ENCODE assay signal across 20 cellular contexts in genomic region chr2:113967272-113967671, GRCh38.
DNase-seq lines count a peak whose midpoint lies in the region; ATAC-seq, FAIRE-seq and TF ChIP-seq lines count a peak whose summit lies in the region.
"Had no signal": no experiment of that assay in that cellular context is flagged by ENCODE, and none has a peak within 500 bp of the region (broad histone marks: within the 10 kb centered on the region; RNA-seq: fewer than 3 reads in every experiment).

No MANE protein-coding gene starts in this region.

- TF ChIP-seq CTCF in GM12878 (IDR thresholded peaks at IDR 0.05 in 2 of 3, conservative IDR thresholded peaks at IDR 0.05 in 1 of 3; ENCODE audit: control insufficient read depth in 2 of 3, extremely low read depth in 1 of 3, insufficient read depth in 1 of 3, low read depth in 3 of 3, low read length in 3 of 3) (no peak), natural killer cell (IDR thresholded peaks at IDR 0.05) (no peak), MCF 10A (IDR thresholded peaks at IDR 0.05; ENCODE audit: unreplicated experiment) (no peak)

- TF ChIP-seq EP300 in GM12878 (IDR thresholded peaks at IDR 0.05; ENCODE audit: borderline replicate concordance in 1 of 2, control insufficient read depth in 1 of 2, low read depth in 2 of 2, low read length in 2 of 2) = no peak

- DNase-seq in activated CD8-positive, alpha-beta memory T cell treated with anti-CD3 and anti-CD28 coated beads, Interleukin-2, amount 10 ng/mL, durations not matched to agents 7 days and 5 days = no peak
- no peak for DNase-seq in activated CD8-positive, alpha-beta memory T cell treated with anti-CD3 and anti-CD28 coated beads, Interleukin-2, amount 50 U/mL, for 4 hours
- DNase-seq in GM12878 (ENCODE audit: low read depth, low spot score) (no peak), natural killer cell (no peak), MCF 10A (ENCODE audit: unreplicated experiment) (no peak)
- DNase-seq: CD4-positive, CD25-positive, alpha-beta regulatory T cell; foreskin keratinocyte; hypothalamus; KBM-7; mammary epithelial cell; NCI-H2029; NCI-H524 treated with DMSO at 0.1 percent for 48 hours; stimulated activated CD8-positive, alpha-beta memory T cell treated with anti-CD3 and anti-CD28 coated beads, Interleukin-4, amount 100 ng/mL, for 48 hours; testis had no signal

- RAD21 ChIA-PET in GM12878 (lab: Charles Lee; ENCODE audit: unreplicated experiment) = interaction anchor here (2.0 to 2.1 kb wide), 2 partner anchors 71 to 74 kb away, joined by 8 read pairs; no protein-coding TSS in a partner anchor

- H3K9ac ChIP-seq in GM12878 (ENCODE audit: control insufficient read depth, insufficient read depth, low read length) = no peak overlapping the region
- H3K9ac ChIP-seq: neural progenitor cell had no signal

- no peaks in the 10 kb centered on the region for H4K20me1 ChIP-seq in GM12878 (ENCODE audit: control insufficient read depth, insufficient read depth)

- no peaks in the 10 kb centered on the region for H3K27me3 ChIP-seq in GM12878 (replicated peaks in 1 of 2; ENCODE audit: control insufficient read depth in 2 of 2, insufficient read depth in 2 of 2, low read length in 1 of 2)
- H3K27me3 ChIP-seq: foreskin keratinocyte, neural progenitor cell, testis had no signal

- H3K4me1 Mint-ChIP-seq in activated CD8-positive, alpha-beta memory T cell treated with anti-CD3 and anti-CD28 coated beads, Interleukin-2, amount 10 ng/mL, durations not matched to agents 7 days and 5 days = peaks cover 2% of the 10 kb centered on the region
- H3K4me1 Mint-ChIP-seq in natural killer cell (peaks cover 21 to 38% of the 10 kb centered on the region in 2 donors), MCF 10A (ENCODE audit: insufficient read depth, unreplicated experiment) (peaks cover 6% of the 10 kb centered on the region)

- H3K4me1 ChIP-seq in GM12878 (ENCODE audit: control insufficient read depth, insufficient read depth, low read length) = no peaks in the 10 kb centered on the region
- H3K4me1 ChIP-seq: neural progenitor cell had no signal

- POLR2A ChIA-PET in GM12878 (lab: Charles Lee) (no interaction called here), MCF 10A (lab: Yijun Ruan, JAX) (interaction anchor here (1.4 kb wide), 1 partner anchor 11 kb away, joined by 3 read pairs; no protein-coding TSS in a partner anchor)

- H3K27me3 Mint-ChIP-seq in activated CD8-positive, alpha-beta memory T cell treated with anti-CD3 and anti-CD28 coated beads, Interleukin-2, amount 10 ng/mL, durations not matched to agents 7 days and 5 days = no peaks in the 10 kb centered on the region
- no peaks in the 10 kb centered on the region for H3K27me3 Mint-ChIP-seq in natural killer cell (ENCODE audit: low read depth in 2 of 2)
- H3K27me3 Mint-ChIP-seq in MCF 10A (ENCODE audit: insufficient read depth, unreplicated experiment) = no peaks in the 10 kb centered on the region
- H3K27me3 Mint-ChIP-seq: CD4-positive, CD25-positive, alpha-beta regulatory T cell; dendritic cell treated with granulocyte-macrophage colony-stimulating factor and Interleukin-4, amounts not matched to agents 40 ng/mL and 50 ng/mL, for 4 days had no signal

- no peaks in the 10 kb centered on the region for H3K9me3 ChIP-seq in GM12878 (replicated peaks; ENCODE audit: control insufficient read depth, insufficient read depth, low read length)
- H3K9me3 ChIP-seq: testis had no signal

- no peak for ATAC-seq in activated CD8-positive, alpha-beta memory T cell treated with anti-CD3 and anti-CD28 coated beads, Interleukin-2, amount 10 ng/mL, durations not matched to agents 7 days and 5 days
- ATAC-seq in GM19438 (IDR thresholded peaks at IDR 0.05; ENCODE audit: low read depth, unreplicated experiment) = peak; percentile 2
- no peak for ATAC-seq in GM12878
- no peak for ATAC-seq in natural killer cell
- ATAC-seq in HG03108 (IDR thresholded peaks at IDR 0.05; ENCODE audit: unreplicated experiment) = no peak
- ATAC-seq in GM21619 (IDR thresholded peaks at IDR 0.05; ENCODE audit: unreplicated experiment) = no peak
- ATAC-seq: foreskin keratinocyte had no signal

- H3K9me3 Mint-ChIP-seq in activated CD8-positive, alpha-beta memory T cell treated with anti-CD3 and anti-CD28 coated beads, Interleukin-2, amount 10 ng/mL, durations not matched to agents 7 days and 5 days (ENCODE audit: low read depth) = no peaks in the 10 kb centered on the region
- no peaks in the 10 kb centered on the region for H3K9me3 Mint-ChIP-seq in natural killer cell
- no peaks in the 10 kb centered on the region for H3K9me3 Mint-ChIP-seq in MCF 10A (ENCODE audit: unreplicated experiment)
- H3K9me3 Mint-ChIP-seq: CD4-positive, CD25-positive, alpha-beta regulatory T cell; dendritic cell treated with granulocyte-macrophage colony-stimulating factor and Interleukin-4, amounts not matched to agents 40 ng/mL and 50 ng/mL, for 4 days; neural progenitor cell had no signal

- FAIRE-seq in GM12878 (lab: Jason Lieb, UNC) = no peak
- FAIRE-seq: keratinocyte had no signal

- no peak overlapping the region for H3K4me3 ChIP-seq in GM12878
- H3K4me3 ChIP-seq: neural progenitor cell, testis had no signal

- H3K4me2 ChIP-seq in GM12878 (ENCODE audit: control insufficient read depth, insufficient read depth) = no peak overlapping the region
- H3K4me2 ChIP-seq: neural progenitor cell had no signal

- BruUV-seq in GM12878 (replicated peaks; lab: Mats Ljungman, UMichigan) = no TSS peak
- BruUV-seq in MCF 10A (replicated peaks; lab: Mats Ljungman, UMichigan) = no TSS peak

- no peak for TF ChIP-seq RAD21 in GM12878 (IDR thresholded peaks at IDR 0.05; ENCODE audit: insufficient read depth, low read depth, low read length)

- H3K27ac Mint-ChIP-seq in activated CD8-positive, alpha-beta memory T cell treated with anti-CD3 and anti-CD28 coated beads, Interleukin-2, amount 10 ng/mL, durations not matched to agents 7 days and 5 days = peak overlapping the region; percentile 35
- peak overlapping the region; percentile 75 to 83 for H3K27ac Mint-ChIP-seq in natural killer cell
- no peak overlapping the region for H3K27ac Mint-ChIP-seq in MCF 10A (ENCODE audit: low read depth, unreplicated experiment)
- H3K27ac Mint-ChIP-seq: dendritic cell treated with granulocyte-macrophage colony-stimulating factor and Interleukin-4, amounts not matched to agents 40 ng/mL and 50 ng/mL, for 4 days; neural progenitor cell had no signal

- no peaks in the 10 kb centered on the region for H3K79me2 ChIP-seq in GM12878 (ENCODE audit: control insufficient read depth, insufficient read depth, low read length)

- 100% methylated on average over 1 of the region's 1 CpG for WGBS in GM12878 (ENCODE audit: insufficient coverage, insufficient replicate concordance, low lambda C conversion rate, missing lambda C conversion rate)

- H3K4me3 Mint-ChIP-seq in activated CD8-positive, alpha-beta memory T cell treated with anti-CD3 and anti-CD28 coated beads, Interleukin-2, amount 10 ng/mL, durations not matched to agents 7 days and 5 days = no peak overlapping the region
- H3K4me3 Mint-ChIP-seq in natural killer cell (no peak overlapping the region), MCF 10A (ENCODE audit: unreplicated experiment) (no peak overlapping the region)
- H3K4me3 Mint-ChIP-seq: CD4-positive, CD25-positive, alpha-beta regulatory T cell; dendritic cell treated with granulocyte-macrophage colony-stimulating factor and Interleukin-4, amounts not matched to agents 40 ng/mL and 50 ng/mL, for 4 days; neural progenitor cell had no signal

- in situ Hi-C loops in GM12878 (cut with MboI) = no loop called here

- intact Hi-C loops in GM12878 (cut with micrococcal nuclease; ENCODE audit: unreplicated experiment) (no loop called here), natural killer cell (cut with micrococcal nuclease) (no loop called here), MCF 10A (cut with micrococcal nuclease) (loop anchor here (5.0 to 10.0 kb wide), 2 partner anchors 212 to 1025 kb away; partner anchors contain the start of gene SLC35F5)

- CTCF ChIA-PET in activated CD8-positive, alpha-beta memory T cell treated with anti-CD3 and anti-CD28 coated beads, Interleukin-2, amount 10 ng/mL, durations not matched to agents 7 days and 5 days (lab: Charles Lee) = interaction anchor here (0.9 to 2.3 kb wide), 3 partner anchors 11 to 79 kb away, joined by 4 to 20 read pairs (median 5); no protein-coding TSS in a partner anchor
- CTCF ChIA-PET in GM12878 (lab: Yijun Ruan, JAX) (interaction anchor here (0.9 to 3.1 kb wide), 7 partner anchors 7 to 223 kb away, joined by 3 to 20 read pairs (median 7); no protein-coding TSS in a partner anchor), MCF 10A (lab: Yijun Ruan, JAX) (no interaction called here)

- no peak for TF ChIP-seq POLR2A in GM12878 (IDR thresholded peaks at IDR 0.05; ENCODE audit: low read depth, low read length)

- no peak overlapping the region for H2AFZ ChIP-seq in GM12878 (ENCODE audit: control insufficient read depth, low read depth, low read length)
- H2AFZ ChIP-seq: neural progenitor cell had no signal

- no peak overlapping the region for H3K27ac ChIP-seq in GM12878 (ENCODE audit: control insufficient read depth, insufficient read depth)
- H3K27ac ChIP-seq: foreskin keratinocyte, neural progenitor cell, testis had no signal

- SMC1A ChIA-PET in GM12878 (lab: Charles Lee; ENCODE audit: uncharacterized antibody, unreplicated experiment) = interaction anchor here (0.8 to 2.4 kb wide), 3 partner anchors 11 to 211 kb away, joined by 3 to 10 read pairs (median 4); partner anchors contain the start of gene SLC35F5

- H3K36me3 Mint-ChIP-seq in activated CD8-positive, alpha-beta memory T cell treated with anti-CD3 and anti-CD28 coated beads, Interleukin-2, amount 10 ng/mL, durations not matched to agents 7 days and 5 days = peaks cover 8% of the 10 kb centered on the region
- H3K36me3 Mint-ChIP-seq in natural killer cell = no peaks in the 10 kb centered on the region
- peaks cover 41% of the 10 kb centered on the region for H3K36me3 Mint-ChIP-seq in MCF 10A (ENCODE audit: insufficient read depth, unreplicated experiment)
- H3K36me3 Mint-ChIP-seq: neural progenitor cell had no signal

- H3K36me3 ChIP-seq in GM12878 (ENCODE audit: control insufficient read depth in 2 of 2, insufficient read depth in 2 of 2, low read length in 1 of 2) = peaks cover 0 to 14% of the 10 kb centered on the region in 2 experiments; a peak in 2 of 4 replicates
- H3K36me3 ChIP-seq: neural progenitor cell had no signal

TF ChIP-seq in GM12878, 131 proteins besides CTCF, POLR2A, EP300 and RAD21:
- TF ChIP-seq MYB (IDR thresholded peaks at IDR 0.05; ENCODE audit: borderline replicate concordance, low read depth, low read length) (no peak), ZBED1 (IDR thresholded peaks at IDR 0.05; ENCODE audit: borderline replicate concordance) (0 out of 2 replicates have a peak, but pooled peaks have one; percentile 61), SIN3A (IDR thresholded peaks at IDR 0.05; ENCODE audit: low read depth, low read length) (no peak)
